In the genomic region with DNA sequence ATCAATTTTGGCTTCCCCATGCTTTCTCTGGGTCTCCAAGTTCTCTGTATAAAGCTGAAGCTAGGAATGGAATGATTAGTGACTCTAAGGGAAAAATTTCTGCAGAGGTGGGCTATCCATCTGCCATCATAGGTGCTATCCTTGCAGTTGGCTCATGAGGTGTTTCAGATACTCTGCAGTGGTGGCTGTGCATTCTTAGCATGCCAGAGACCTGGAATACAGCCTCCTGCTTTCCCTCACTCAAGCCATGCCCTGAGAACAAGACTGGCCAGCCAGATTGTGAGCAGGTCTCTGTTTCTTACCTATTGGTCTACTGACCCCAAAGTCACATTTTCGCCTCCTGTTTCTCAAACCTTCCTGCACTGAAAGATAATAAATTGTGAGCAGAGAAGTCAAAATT, we compare ENCODE assay signal across 24 cellular contexts.
"Had no signal": no experiment of that assay in that cellular context is flagged by ENCODE, and none has a peak within 500 bp of the region (broad histone marks: within the 10 kb centered on the region; RNA-seq: fewer than 3 reads in every experiment).

No MANE protein-coding gene starts in this region.

- H3K27me3 ChIP-seq: SJSA1 had no signal

- DNase-seq: IMR-90; Karpas-422; KG1; MG63; NCI-H1092; NCI-H1105 treated with DMSO at 0.1 percent for 48 hours; NCI-H1417 treated with DMSO at 0.1 percent for 48 hours; NCI-H146; NCI-H1694 treated with DMSO at 0.1 percent for 48 hours; NCI-H1930; NCI-H2081; NCI-H2107; NCI-H2227 treated with DMSO at 0.1 percent for 48 hours; NCI-H524; NCI-H526 treated with DMSO at 0.1 percent for 48 hours; NCI-H748 treated with DMSO at 0.1 percent for 48 hours; NK-92 treated with Interleukin-12 subunit alpha and Interleukin-12 subunit beta, amount 100 ng/mL, for 24 hours; PC-3; SIG-M5 had no signal

- H3K27ac ChIP-seq: RWPE1, SJSA1, SK-N-MC had no signal

- H3K9me3 ChIP-seq: MG63 had no signal

- H3K4me3 ChIP-seq: MG63, SJSA1, SK-N-MC had no signal

- ATAC-seq: HepG2, Panc1, PC-3 had no signal

- H3K4me1 ChIP-seq: SJSA1 had no signal

- H3K36me3 ChIP-seq: MG63, SJSA1 had no signal
